Comparison of ENCODE assay signal across 28 cellular contexts in genomic region chr10:8463853-8464252, GRCh38.
"Had no signal": no experiment of that assay in that cellular context is flagged by ENCODE, and none has a peak within 500 bp of the region (broad histone marks: within the 10 kb centered on the region; RNA-seq: fewer than 3 reads in every experiment).

No MANE protein-coding gene starts in this region.

- H3K9me3 ChIP-seq: Peyer's patch had no signal

- H3K36me3 Mint-ChIP-seq: activated naive CD4-positive, alpha-beta T cell treated with anti-CD3 and anti-CD28 coated beads, Interleukin-2, amount 10 ng/mL, durations not matched to agents 7 days and 5 days; activated naive CD8-positive, alpha-beta T cell; brain had no signal

- H3K36me3 ChIP-seq: Peyer's patch, WERI-Rb-1 had no signal

- H3K4me3 Mint-ChIP-seq: activated CD4-positive, alpha-beta memory T cell treated with anti-CD3 and anti-CD28 coated beads, Interleukin-2, amount 10 ng/mL, durations not matched to agents 7 days and 5 days; activated CD8-positive, alpha-beta memory T cell treated with anti-CD3 and anti-CD28 coated beads, Interleukin-2, amount 10 ng/mL, durations not matched to agents 7 days and 5 days; activated naive CD4-positive, alpha-beta T cell treated with anti-CD3 and anti-CD28 coated beads, Interleukin-2, amount 10 ng/mL, durations not matched to agents 7 days and 5 days; activated naive CD8-positive, alpha-beta T cell; activated naive CD8-positive, alpha-beta T cell treated with anti-CD3 and anti-CD28 coated beads, Interleukin-2, amount 50 U/mL, for 24 hours; brain had no signal

- DNase-seq: activated CD4-positive, alpha-beta memory T cell treated with anti-CD3 and anti-CD28 coated beads, Interleukin-2, amount 10 ng/mL, durations not matched to agents 7 days and 5 days; activated CD4-positive, alpha-beta T cell treated with anti-CD3 and anti-CD28 coated beads for 1 hour; activated CD4-positive, alpha-beta T cell treated with anti-CD3 and anti-CD28 coated beads for 48 hours; activated CD4-positive, CD25-positive, alpha-beta regulatory T cell; activated CD8-positive, alpha-beta memory T cell treated with anti-CD3 and anti-CD28 coated beads for 24 hours; activated CD8-positive, alpha-beta memory T cell treated with anti-CD3 and anti-CD28 coated beads, Interleukin-2, amount 10 ng/mL, durations not matched to agents 7 days and 5 days; activated CD8-positive, alpha-beta memory T cell treated with anti-CD3 and anti-CD28 coated beads, Interleukin-2, amount 50 U/mL, for 48 hours; activated effector memory CD4-positive, alpha-beta T cell treated with Interleukin-2 at 50 U/mL for 16 hours; activated naive CD4-positive, alpha-beta T cell treated with anti-CD3 and anti-CD28 coated beads, Interleukin-2, amount 10 ng/mL, durations not matched to agents 7 days and 5 days; activated naive CD8-positive, alpha-beta T cell treated with anti-CD3 and anti-CD28 coated beads, Interleukin-2, amount 50 U/mL, for 24 hours; activated T-cell treated with anti-CD3 and anti-CD28 coated beads, Interleukin-2, amount 50 U/mL, for 48 hours; NCI-H1092 treated with DMSO at 0.1 percent for 48 hours; NCI-H1417; NCI-H187 treated with DMSO at 0.1 percent for 48 hours; NCI-H2081; NCI-H226; NCI-H446 treated with DMSO at 0.1 percent for 48 hours; NCI-H524 treated with DMSO at 0.1 percent for 48 hours; NK-92 treated with Interleukin-12 subunit alpha and Interleukin-12 subunit beta, amount 100 ng/mL, for 24 hours; PC-3; Peyer's patch; RPMI8226; T1000; WERI-Rb-1 had no signal

- ATAC-seq: activated CD8-positive, alpha-beta memory T cell treated with anti-CD3 and anti-CD28 coated beads, Interleukin-2, amount 10 ng/mL, durations not matched to agents 7 days and 5 days; activated naive CD8-positive, alpha-beta T cell treated with anti-CD3 and anti-CD28 coated beads, Interleukin-2, amount 50 U/mL, for 24 hours; K562; PC-3 had no signal

- H3K27me3 ChIP-seq: Peyer's patch had no signal

- H3K9me3 Mint-ChIP-seq: activated CD4-positive, alpha-beta memory T cell treated with anti-CD3 and anti-CD28 coated beads, Interleukin-2, amount 10 ng/mL, durations not matched to agents 7 days and 5 days; activated naive CD4-positive, alpha-beta T cell treated with anti-CD3 and anti-CD28 coated beads, Interleukin-2, amount 10 ng/mL, durations not matched to agents 7 days and 5 days had no signal

- H3K27ac Mint-ChIP-seq: activated CD4-positive, alpha-beta memory T cell treated with anti-CD3 and anti-CD28 coated beads, Interleukin-2, amount 10 ng/mL, durations not matched to agents 7 days and 5 days; activated CD8-positive, alpha-beta memory T cell treated with anti-CD3 and anti-CD28 coated beads, Interleukin-2, amount 10 ng/mL, durations not matched to agents 7 days and 5 days; activated naive CD4-positive, alpha-beta T cell treated with anti-CD3 and anti-CD28 coated beads, Interleukin-2, amount 10 ng/mL, durations not matched to agents 7 days and 5 days; activated naive CD8-positive, alpha-beta T cell; activated naive CD8-positive, alpha-beta T cell treated with anti-CD3 and anti-CD28 coated beads, Interleukin-2, amount 50 U/mL, for 24 hours; brain had no signal

- H3K4me1 Mint-ChIP-seq: activated CD4-positive, alpha-beta memory T cell treated with anti-CD3 and anti-CD28 coated beads, Interleukin-2, amount 10 ng/mL, durations not matched to agents 7 days and 5 days; activated naive CD4-positive, alpha-beta T cell treated with anti-CD3 and anti-CD28 coated beads, Interleukin-2, amount 10 ng/mL, durations not matched to agents 7 days and 5 days; brain had no signal

- H3K4me3 ChIP-seq: K562, Peyer's patch, SK-N-MC had no signal

- H3K4me1 ChIP-seq: Peyer's patch had no signal

- H3K27ac ChIP-seq: Peyer's patch, SK-N-MC, WERI-Rb-1 had no signal
